In genomic region chr10:10803273-10803672, GRCh38 we compare ENCODE assay signal across 16 cellular contexts.
DNase-seq lines count a peak whose midpoint lies in the region; ATAC-seq and TF ChIP-seq lines count a peak whose summit lies in the region.
"Had no signal": no experiment of that assay in that cellular context is flagged by ENCODE, and none has a peak within 500 bp of the region (broad histone marks: within the 10 kb centered on the region; RNA-seq: fewer than 3 reads in every experiment).

No MANE protein-coding gene starts in this region.

- TF ChIP-seq CTCF in H9 (conservative IDR thresholded peaks at IDR 0.05) (no peak), lower lobe of right lung (IDR thresholded peaks at IDR 0.05) (no peak), suprapubic skin (IDR thresholded peaks at IDR 0.05) (no peak)

- H2BK15ac ChIP-seq in H9 (ENCODE audit: low read depth, low read length) = no peak overlapping the region

- 0 out of 7 replicates have a peak, but pooled peaks cover 0 to 8% (median 0%) of the 10 kb centered on the region in 3 experiments for H3K36me3 Mint-ChIP-seq in H9 (ENCODE audit: insufficient read depth in 1 of 3, low read depth in 3 of 3)

- no peak overlapping the region for H4K8ac ChIP-seq in H9 (replicated peaks; ENCODE audit: insufficient read length, low read depth, low read length)

- H3K9ac ChIP-seq in H9 (ENCODE audit: extremely low read depth, insufficient read length, low read length) = no peak overlapping the region

- no peaks in the 10 kb centered on the region for H3K79me1 ChIP-seq in H9 (ENCODE audit: insufficient read depth, low read depth, low read length, poor library complexity, severe bottlenecking)

- H3K27me3 ChIP-seq in H9 (ENCODE audit: insufficient read depth, low read length) (no peaks in the 10 kb centered on the region), lower lobe of right lung (ENCODE audit: low read depth) (no peaks in the 10 kb centered on the region), suprapubic skin (no peaks in the 10 kb centered on the region)

- H3T11ph ChIP-seq in H9 (ENCODE audit: low read length) = no peak overlapping the region

- H3K9me3 ChIP-seq in H9 (ENCODE audit: control insufficient read depth, low read depth, low read length) (no peaks in the 10 kb centered on the region), lower lobe of right lung (no peaks in the 10 kb centered on the region), suprapubic skin (no peaks in the 10 kb centered on the region)
- H3K9me3 ChIP-seq: Caco-2, HAP-1 had no signal

- H3K4me3 Mint-ChIP-seq in H9 = no peak overlapping the region
- H3K4me3 Mint-ChIP-seq: activated naive CD4-positive, alpha-beta T cell treated with anti-CD3 and anti-CD28 coated beads for 36 hours; neural crest cell had no signal

- TF ChIP-seq EP300 in suprapubic skin (IDR thresholded peaks at IDR 0.05) = no peak

- H3K4me3 ChIP-seq in lower lobe of right lung = no peak overlapping the region
- no peak overlapping the region for H3K4me3 ChIP-seq in suprapubic skin
- H3K4me3 ChIP-seq: HAP-1 had no signal

- no peak overlapping the region for H3K14ac ChIP-seq in H9 (ENCODE audit: insufficient read depth, low read length)

- no peak for TF ChIP-seq POLR2A in suprapubic skin (IDR thresholded peaks at IDR 0.05)

- intact Hi-C loops in lower lobe of right lung (cut with DNase I) = no loop called here

- H3K4me1 Mint-ChIP-seq in H9 = peaks cover 14 to 18% of the 10 kb centered on the region in 2 experiments

- no peak overlapping the region for H2AFZ ChIP-seq in H9 (ENCODE audit: low read length)

- H3K4me1 ChIP-seq in H9 (ENCODE audit: insufficient read depth, low read length) (peaks cover 3% of the 10 kb centered on the region; the same call in 1 of the 2 replicates), lower lobe of right lung (peaks cover 30% of the 10 kb centered on the region), suprapubic skin (peaks cover 8% of the 10 kb centered on the region)
- H3K4me1 ChIP-seq: Caco-2, HAP-1 had no signal

- no CpG with 5 or more reads among the region's 1 CpG for WGBS in H9 (ENCODE audit: extremely low coverage, insufficient read length, low lambda C conversion rate)
- 44% methylated on average over 1 of the region's 1 CpG for WGBS in suprapubic skin

- H3K36me3 ChIP-seq in lower lobe of right lung (no peaks in the 10 kb centered on the region), suprapubic skin (no peaks in the 10 kb centered on the region)
- H3K36me3 ChIP-seq: HAP-1 had no signal

- no peak overlapping the region for H3K4me2 ChIP-seq in H9 (ENCODE audit: insufficient read depth, insufficient read length, low read length)

- H3K27ac Mint-ChIP-seq in H9 = no peak overlapping the region
- H3K27ac Mint-ChIP-seq: activated naive CD4-positive, alpha-beta T cell treated with anti-CD3 and anti-CD28 coated beads for 36 hours had no signal

- H2AK5ac ChIP-seq in H9 (ENCODE audit: insufficient read length, low read length) = no peak overlapping the region

- ATAC-seq in lower lobe of right lung = peak; percentile 50 to 62

- H3K27ac ChIP-seq in H9 (ENCODE audit: insufficient read length, low read depth, low read length) (no peak overlapping the region), lower lobe of right lung (peak overlapping the region; percentile 47), suprapubic skin (peak overlapping the region; percentile 48)

- no peak overlapping the region for H2BK12ac ChIP-seq in H9 (ENCODE audit: insufficient read length, low read depth, low read length)

- H3K56ac ChIP-seq in H9 (ENCODE audit: insufficient read length, low read depth, low read length) = no peak overlapping the region

- no peaks in the 10 kb centered on the region for H3K79me2 ChIP-seq in H9 (ENCODE audit: insufficient read depth, low read length)

- H4K5ac ChIP-seq in H9 (ENCODE audit: insufficient read length, low read depth, low read length) = no peak overlapping the region

- H2BK20ac ChIP-seq in H9 (ENCODE audit: low read depth, low read length, poor library complexity, severe bottlenecking) = peak overlapping the region; percentile 3

- H3K23me2 ChIP-seq in H9 (ENCODE audit: insufficient read length, low read depth, low read length, poor library complexity, severe bottlenecking) = peaks cover 2% of the 10 kb centered on the region

- no peaks in the 10 kb centered on the region for H4K20me1 ChIP-seq in H9 (ENCODE audit: control insufficient read depth, insufficient read depth, insufficient read length)

- peaks cover 1% of the 10 kb centered on the region; the same call in 1 of the 2 replicates for H3K27me3 Mint-ChIP-seq in H9 (ENCODE audit: low read depth)

- H3K9me3 Mint-ChIP-seq in H9 = peaks cover 0 to 2% of the 10 kb centered on the region in 2 experiments; a peak in 2 of 5 replicates
- H3K9me3 Mint-ChIP-seq: neural crest cell had no signal

- no peak overlapping the region for H2BK120ac ChIP-seq in H9 (ENCODE audit: low read depth, low read length, poor library complexity, severe bottlenecking)

- DNase-seq in H9 (no peak), fibroblast of peridontal ligament (ENCODE audit: extremely low read depth) (peak; percentile 62), lower lobe of right lung (no peak), suprapubic skin (ENCODE audit: low spot score in 2 of 2) (no peak), T1000 (lab: John Stamatoyannopoulos, UW) (no peak), AML-193 (lab: John Stamatoyannopoulos, UW) (no peak), NCI-H1105 treated with DMSO at 0.1 percent for 48 hours (lab: John Stamatoyannopoulos, UW) (no peak)
- no peak for DNase-seq in activated T-cell treated with anti-CD3 and anti-CD28 coated beads, Interleukin-2, amount 50 U/mL, for 1 hour
- DNase-seq: activated naive CD4-positive, alpha-beta T cell treated with anti-CD3 and anti-CD28 coated beads for 36 hours; Caco-2; kidney; midbrain; NCI-H524 treated with DMSO at 0.1 percent for 48 hours; stimulated activated naive CD4-positive, alpha-beta T cell treated with Interleukin-2 at 50 U/mL for 16 hours had no signal

- H3K23ac ChIP-seq in H9 (ENCODE audit: insufficient read length, low read depth, low read length) = no peak overlapping the region

- H3K4ac ChIP-seq in H9 (ENCODE audit: low read depth, low read length) = no peak overlapping the region

- no peak overlapping the region for H2BK5ac ChIP-seq in H9 (ENCODE audit: insufficient read length, low read length)

- H3K18ac ChIP-seq in H9 (ENCODE audit: insufficient read length, low read depth, low read length) = no peak overlapping the region

- no peak overlapping the region for H4K91ac ChIP-seq in H9 (ENCODE audit: insufficient read length, low read depth, low read length)
